In genomic region chr5:143065185-143065584, GRCh38 we compare ENCODE assay signal across 9 cellular contexts.
A peak's percentile ranks its signal among the peaks of the same experiment; 100 is the strongest.
DNase-seq lines count a peak whose midpoint lies in the region; ATAC-seq and TF ChIP-seq lines count a peak whose summit lies in the region.
"Had no signal": no experiment of that assay in that cellular context is flagged by ENCODE, and none has a peak within 500 bp of the region (broad histone marks: within the 10 kb centered on the region; RNA-seq: fewer than 3 reads in every experiment).

No MANE protein-coding gene starts in this region.

- intact Hi-C loops in colonic mucosa (cut with DNase I), result no loop called here

- no peaks in the 10 kb centered on the region for H3K36me3 ChIP-seq in colonic mucosa
- H3K36me3 ChIP-seq in muscle layer of duodenum (ENCODE audit: control insufficient read depth in 1 of 2, insufficient read depth in 2 of 2, low read length in 2 of 2), result no peaks in the 10 kb centered on the region

- no peaks in the 10 kb centered on the region for H3K27me3 ChIP-seq in colonic mucosa
- no peaks in the 10 kb centered on the region for H3K27me3 ChIP-seq in muscle layer of duodenum (ENCODE audit: low read depth, low read length)

- TF ChIP-seq CTCF in colonic mucosa (IDR thresholded peaks at IDR 0.05), result no peak

- peak; percentile 7 for DNase-seq in stimulated activated CD4-positive, alpha-beta T cell treated with anti-CD3 and anti-CD28 coated beads, Interleukin-15, amount 100 ng/mL, for 24 hours
- DNase-seq in stimulated activated CD4-positive, alpha-beta T cell treated with anti-CD3 and anti-CD28 coated beads, Interleukin-12 subunit alpha, Interleukin-12 subunit beta, amount 100 ng/mL, for 4 hours, result no peak
- DNase-seq in colonic mucosa (no peak), retina (no peak), SKM-1 (lab: John Stamatoyannopoulos, UW; ENCODE audit: unreplicated experiment) (no peak)
- DNase-seq: SHP77 treated with DMSO at 0.1 percent for 48 hours had no signal

- H3K4me1 ChIP-seq in colonic mucosa (no peaks in the 10 kb centered on the region), muscle layer of duodenum (ENCODE audit: control insufficient read depth in 1 of 2, insufficient read depth in 2 of 2, low read length in 2 of 2) (peaks cover 12 to 32% of the 10 kb centered on the region in 2 donors)

- no peak overlapping the region for H3K9ac ChIP-seq in colonic mucosa (ENCODE audit: low read depth in 2 of 2, low read length in 2 of 2)

- H3K27ac ChIP-seq in colonic mucosa (peak overlapping the region; percentile 29), muscle layer of duodenum (ENCODE audit: low read length) (peak overlapping the region; percentile 41)

- ATAC-seq in GM21360 (IDR thresholded peaks at IDR 0.05; ENCODE audit: unreplicated experiment) (no peak), HG03457 (IDR thresholded peaks at IDR 0.05; ENCODE audit: unreplicated experiment) (no peak)

- no peaks in the 10 kb centered on the region for H3K9me3 ChIP-seq in colonic mucosa
- H3K9me3 ChIP-seq in muscle layer of duodenum (ENCODE audit: control insufficient read depth in 1 of 2, low read length in 2 of 2), result no peaks in the 10 kb centered on the region

- H3K4me3 ChIP-seq in colonic mucosa, result no peak overlapping the region
- no peak overlapping the region for H3K4me3 ChIP-seq in muscle layer of duodenum (ENCODE audit: low read depth in 1 of 2, low read length in 2 of 2)
